ENCODE assay signal across 8 cellular contexts in genomic region chr14:21455592-21455911, GRCh38. TPM values are rescaled to one million over a fixed set of nuclear protein-coding genes. Genes with fewer than 3 reads are reported as not detected.
DNase-seq lines count a peak whose midpoint lies in the region; ATAC-seq, FAIRE-seq and TF ChIP-seq lines count a peak whose summit lies in the region.

No MANE protein-coding gene starts in this region.

- TF ChIP-seq EP300 in gastroesophageal sphincter (IDR thresholded peaks at IDR 0.05): no peak

- peak overlapping the region; percentile 90 for H3K4me3 ChIP-seq in WERI-Rb-1 (ENCODE audit: low read depth, low read length)
- peak overlapping the region; percentile 68 to 88 for H3K4me3 ChIP-seq in gastroesophageal sphincter

- 0 to 1% methylated on average over 1 to 12 of the region's 17 CpGs for WGBS in gastroesophageal sphincter (ENCODE audit: low coverage in 1 of 2), 2 donors

- no peak for TF ChIP-seq CTCF in WERI-Rb-1 (IDR thresholded peaks at IDR 0.05; ENCODE audit: low read depth, low read length)
- no peak for TF ChIP-seq CTCF in gastroesophageal sphincter (IDR thresholded peaks at IDR 0.05)

- H3K27me3 ChIP-seq in WERI-Rb-1 (ENCODE audit: insufficient read depth, low read depth, severe bottlenecking) (no peaks in the 10 kb centered on the region), gastroesophageal sphincter (no peaks in the 10 kb centered on the region)

- H3K36me3 ChIP-seq in WERI-Rb-1: peaks cover 27% of the 10 kb centered on the region
- H3K36me3 ChIP-seq in gastroesophageal sphincter: peaks cover 0 to 27% of the 10 kb centered on the region in 2 donors

- no peak for TF ChIP-seq POLR2A in gastroesophageal sphincter (IDR thresholded peaks at IDR 0.05)

- FAIRE-seq in GM19239 (lab: Jason Lieb, UNC): no peak

- intact Hi-C loops in sciatic nerve (cut with DNase I): no loop called here

- H3K9me3 ChIP-seq in WERI-Rb-1 (ENCODE audit: severe bottlenecking) (no peaks in the 10 kb centered on the region), gastroesophageal sphincter (no peaks in the 10 kb centered on the region)

- ATAC-seq in GM18498 (IDR thresholded peaks at IDR 0.05; ENCODE audit: unreplicated experiment) (peak; percentile 27), HG02678 (IDR thresholded peaks at IDR 0.05; ENCODE audit: unreplicated experiment) (peak; percentile 13), gastroesophageal sphincter (peak; percentile 6), sciatic nerve (peak; percentile 53)

- H3K4me1 ChIP-seq in gastroesophageal sphincter: peaks cover 0 to 48% (median 9%) of the 10 kb centered on the region in 3 donors

- no peak for DNase-seq in WERI-Rb-1
- no peak for DNase-seq in sciatic nerve (ENCODE audit: low spot score)
- DNase-seq in stimulated activated CD4-positive, alpha-beta T cell treated with anti-CD3 and anti-CD28 coated beads, Interleukin-15, amount 100 ng/mL, for 24 hours: no peak
- DNase-seq in NK-92 (lab: John Stamatoyannopoulos, UW; ENCODE audit: unreplicated experiment): no peak
- DNase-seq in GM19239 (ENCODE audit: insufficient read length, low spot score): no peak

- H3K27ac ChIP-seq in WERI-Rb-1 (peak overlapping the region; percentile 88), gastroesophageal sphincter (peak overlapping the region; percentile 66 to 96 (median 92))

RNA-seq across cellular contexts. Expression of gene CHD8, which starts 0.4 kb away (rescaled TPM):
- total RNA-seq in gastroesophageal sphincter (10 to 100 TPM; 47.4 to 59.0 (median 53.3) TPM), sciatic nerve (78.9 TPM)

RNA-seq across cellular contexts. Expression of gene RAB2B, which starts 21.2 kb away (rescaled TPM):
- total RNA-seq in gastroesophageal sphincter (10 to 100 TPM; 28.3 to 44.8 (median 29.7) TPM), sciatic nerve (41.0 TPM)

RNA-seq across cellular contexts. Expression of gene TOX4, which starts 21.4 kb away (rescaled TPM):
- 10 to 100 TPM; 39.8 to 82.4 (median 62.3) TPM for total RNA-seq in gastroesophageal sphincter
- 60.0 TPM for total RNA-seq in sciatic nerve

RNA-seq across cellular contexts. Expression of gene METTL3, which starts 55.6 kb away (rescaled TPM):
- 10 to 100 TPM; 31.9 to 73.0 (median 48.6) TPM for total RNA-seq in gastroesophageal sphincter
- 43.3 TPM for total RNA-seq in sciatic nerve
